In genomic region chr13:38042771-38043170, GRCh38 we compare ENCODE assay signal across 15 cellular contexts.
"Had no signal": no experiment of that assay in that cellular context is flagged by ENCODE, and none has a peak within 500 bp of the region (broad histone marks: within the 10 kb centered on the region; RNA-seq: fewer than 3 reads in every experiment).

No MANE protein-coding gene starts in this region.

- H3K9me3 ChIP-seq: lower lobe of right lung, testis, upper lobe of left lung had no signal

- H3K36me3 ChIP-seq: lower lobe of right lung, upper lobe of left lung had no signal

- DNase-seq: activated CD4-positive, alpha-beta memory T cell treated with anti-CD3 and anti-CD28 coated beads for 36 hours; activated CD4-positive, alpha-beta T cell treated with anti-CD3 and anti-CD28 coated beads for 36 hours; activated naive CD4-positive, alpha-beta T cell treated with anti-CD3 and anti-CD28 coated beads, Interleukin-2, amount 50 U/mL, for 16 hours; activated T-cell treated with anti-CD3 and anti-CD28 coated beads, Interleukin-2, amount 50 U/mL, for 24 hours; cerebellar nuclear complex; dermis blood vessel endothelial cell; effector memory CD8-positive, alpha-beta T cell; left colon; lower lobe of right lung; occipital lobe; right cardiac atrium; stimulated activated naive CD8-positive, alpha-beta T cell treated with anti-CD3 and anti-CD28 coated beads, Interleukin-15, amount 100 ng/mL, for 72 hours; T-helper 17 cell; testis; upper lobe of left lung had no signal

- H3K27ac ChIP-seq: lower lobe of right lung, testis, upper lobe of left lung had no signal

- H3K4me3 ChIP-seq: lower lobe of right lung, testis, upper lobe of left lung had no signal

- H3K27me3 ChIP-seq: testis, upper lobe of left lung had no signal

- H3K4me1 ChIP-seq: lower lobe of right lung, testis, upper lobe of left lung had no signal
